In the genomic region with DNA sequence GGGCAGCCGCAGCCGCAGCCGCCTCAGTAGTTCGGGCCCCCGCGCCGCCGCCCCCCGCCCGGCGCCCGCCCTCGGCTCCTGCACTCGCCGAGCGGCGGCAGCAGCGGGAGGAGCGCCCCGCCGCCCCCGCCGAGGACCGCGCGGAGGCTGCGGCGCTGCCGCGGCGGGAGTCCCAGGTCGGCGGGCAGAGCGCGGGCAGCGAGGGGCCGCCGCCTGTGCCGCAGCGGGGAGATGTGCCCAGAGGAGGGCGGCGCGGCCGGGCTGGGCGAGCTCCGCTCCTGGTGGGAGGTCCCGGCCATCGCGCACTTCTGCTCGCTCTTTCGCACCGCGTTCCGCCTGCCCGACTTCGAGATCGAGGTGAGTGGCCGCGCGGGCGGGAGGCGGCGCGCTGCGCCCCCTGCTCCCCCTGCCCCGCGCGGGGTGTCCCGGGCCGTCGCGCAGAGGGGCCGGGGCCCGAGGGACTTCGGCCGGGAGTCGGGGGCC, we compare ENCODE assay signal across 10 cellular contexts. TPM values are rescaled to one million over a fixed set of nuclear protein-coding genes. Genes with fewer than 3 reads are reported as not detected.
A peak's percentile ranks its signal among the peaks of the same experiment; 100 is the strongest.
DNase-seq lines count a peak whose midpoint lies in the region; ATAC-seq lines count a peak whose summit lies in the region.
"Had no signal": no experiment of that assay in that cellular context is flagged by ENCODE, and none has a peak within 500 bp of the region (broad histone marks: within the 10 kb centered on the region; RNA-seq: fewer than 3 reads in every experiment).

No MANE protein-coding gene starts in this region.

- H4K20me1 ChIP-seq in BLaER1: peaks cover 38% of the 10 kb centered on the region

- no peak overlapping the region for H3K27ac Mint-ChIP-seq in activated T-helper 1 cell treated with anti-CD3 and anti-CD28 coated beads, Interleukin-12 subunit alpha, Interleukin-12 subunit beta, Interleukin-2, Interleukin-4 antibody, amounts not matched to agents 30 ng/mL and 10 ng/mL and 1 ng/mL, durations not matched to agents 14 hours and 24 hours and 36 hours
- H3K27ac Mint-ChIP-seq: stimulated activated naive CD8-positive, alpha-beta T cell treated with anti-CD3 and anti-CD28 coated beads, Interleukin-15, Interleukin-2, amounts not matched to agents 100 ng/mL and 50 ng/mL, for 24 hours had no signal

- H3K27ac ChIP-seq in BLaER1: no peak overlapping the region

- H3K4me1 ChIP-seq in BLaER1: peaks cover 33% of the 10 kb centered on the region

- peak; percentile 45 for ATAC-seq in HG02759 (IDR thresholded peaks at IDR 0.05; ENCODE audit: unreplicated experiment)

- intact Hi-C loops in activated T-helper 1 cell treated with anti-CD3 and anti-CD28 coated beads, Interleukin-12 subunit alpha, Interleukin-12 subunit beta, Interleukin-2, Interleukin-4 antibody, amounts not matched to agents 30 ng/mL and 10 ng/mL and 1 ng/mL, durations not matched to agents 14 hours and 24 hours and 36 hours (cut with micrococcal nuclease): loop anchor here (2.0 to 10.0 kb wide), 4 partner anchors 89 to 403 kb away; partner anchors contain the start of genes ADA2 and BID

- peak overlapping the region; percentile 76 for H3K4me3 ChIP-seq in BLaER1
- peak overlapping the region; percentile 78 for H3K4me3 ChIP-seq in iPS-18c (ENCODE audit: insufficient read depth, low read depth, low read length)

- peaks cover 67% of the 10 kb centered on the region for H3K27me3 Mint-ChIP-seq in activated T-helper 1 cell treated with anti-CD3 and anti-CD28 coated beads, Interleukin-12 subunit alpha, Interleukin-12 subunit beta, Interleukin-2, Interleukin-4 antibody, amounts not matched to agents 30 ng/mL and 10 ng/mL and 1 ng/mL, durations not matched to agents 14 hours and 24 hours and 36 hours (ENCODE audit: insufficient read depth)

- H3K36me3 Mint-ChIP-seq in activated T-helper 1 cell treated with anti-CD3 and anti-CD28 coated beads, Interleukin-12 subunit alpha, Interleukin-12 subunit beta, Interleukin-2, Interleukin-4 antibody, amounts not matched to agents 30 ng/mL and 10 ng/mL and 1 ng/mL, durations not matched to agents 14 hours and 24 hours and 36 hours (ENCODE audit: low read depth): peaks cover 5% of the 10 kb centered on the region

- peak overlapping the region; percentile 97 for H3K4me2 ChIP-seq in BLaER1

- H3K9ac ChIP-seq in BLaER1: peak overlapping the region; percentile 60

- DNase-seq in activated T-helper 1 cell treated with anti-CD3 and anti-CD28 coated beads, Interleukin-12 subunit alpha, Interleukin-12 subunit beta, Interleukin-2, Interleukin-4 antibody, amounts not matched to agents 30 ng/mL and 10 ng/mL and 1 ng/mL, durations not matched to agents 14 hours and 24 hours and 36 hours (ENCODE audit: low spot score): peak; percentile 2
- DNase-seq in stimulated activated CD4-positive, alpha-beta T cell treated with anti-CD3 and anti-CD28 coated beads, Interleukin-12 subunit alpha, Interleukin-12 subunit beta, amount 100 ng/mL, for 4 hours: peak; percentile 24
- DNase-seq in HUDEP-2 (lab: John Stamatoyannopoulos, UW; ENCODE audit: unreplicated experiment in 76 of 76) (no peak), UCSD-AML1 (lab: John Stamatoyannopoulos, UW; ENCODE audit: unreplicated experiment) (no peak), RKO (ENCODE audit: low spot score) (no peak)

- H3K4me1 Mint-ChIP-seq in activated T-helper 1 cell treated with anti-CD3 and anti-CD28 coated beads, Interleukin-12 subunit alpha, Interleukin-12 subunit beta, Interleukin-2, Interleukin-4 antibody, amounts not matched to agents 30 ng/mL and 10 ng/mL and 1 ng/mL, durations not matched to agents 14 hours and 24 hours and 36 hours (ENCODE audit: low read depth): peaks cover 29% of the 10 kb centered on the region

- H3K9me3 Mint-ChIP-seq in activated T-helper 1 cell treated with anti-CD3 and anti-CD28 coated beads, Interleukin-12 subunit alpha, Interleukin-12 subunit beta, Interleukin-2, Interleukin-4 antibody, amounts not matched to agents 30 ng/mL and 10 ng/mL and 1 ng/mL, durations not matched to agents 14 hours and 24 hours and 36 hours: no peaks in the 10 kb centered on the region
- H3K9me3 Mint-ChIP-seq: stimulated activated naive CD8-positive, alpha-beta T cell treated with anti-CD3 and anti-CD28 coated beads, Interleukin-15, Interleukin-2, amounts not matched to agents 100 ng/mL and 50 ng/mL, for 24 hours had no signal

- H3K9me3 ChIP-seq in BLaER1 (no peaks in the 10 kb centered on the region), iPS-18c (ENCODE audit: control insufficient read depth, insufficient read depth, low read length) (no peaks in the 10 kb centered on the region)

- H3K27me3 ChIP-seq in BLaER1: peaks cover 71% of the 10 kb centered on the region

- no peaks in the 10 kb centered on the region for H3K36me3 ChIP-seq in BLaER1

- no peak overlapping the region for H3K4me3 Mint-ChIP-seq in activated T-helper 1 cell treated with anti-CD3 and anti-CD28 coated beads, Interleukin-12 subunit alpha, Interleukin-12 subunit beta, Interleukin-2, Interleukin-4 antibody, amounts not matched to agents 30 ng/mL and 10 ng/mL and 1 ng/mL, durations not matched to agents 14 hours and 24 hours and 36 hours

RNA-seq across cellular contexts. Expression of gene CECR2, which starts 0.3 kb away (rescaled TPM):
- total RNA-seq in activated T-helper 1 cell treated with anti-CD3 and anti-CD28 coated beads, Interleukin-12 subunit alpha, Interleukin-12 subunit beta, Interleukin-2, Interleukin-4 antibody, amounts not matched to agents 30 ng/mL and 10 ng/mL and 1 ng/mL, durations not matched to agents 14 hours and 24 hours and 36 hours: 0.05 and 0.18 TPM in 2 replicates
- total RNA-seq: bronchial epithelial cell had no signal

Comparison
In these comparisons a context has a peak if more than half of its experiments do, and no peak if none do; other contexts are left out.
1. DNase-seq: peak in activated T-helper 1 cell treated with anti-CD3 and anti-CD28 coated beads, Interleukin-12 subunit alpha, Interleukin-12 subunit beta, Interleukin-2, Interleukin-4 antibody, amounts not matched to agents 30 ng/mL and 10 ng/mL and 1 ng/mL, durations not matched to agents 14 hours and 24 hours and 36 hours (single experiment) and stimulated activated CD4-positive, alpha-beta T cell treated with anti-CD3 and anti-CD28 coated beads, Interleukin-12 subunit alpha, Interleukin-12 subunit beta, amount 100 ng/mL, for 4 hours (single experiment); none in HUDEP-2 (0 of 76), UCSD-AML1 (single experiment) and RKO (single experiment).